Comparison of ENCODE assay signal across 1 cellular context in genomic region chr10:72260588-72261322, GRCh38.
A peak's percentile ranks its signal among the peaks of the same experiment; 100 is the strongest.
TF ChIP-seq lines count a peak whose summit lies in the region.

No MANE protein-coding gene starts in this region.

TF ChIP-seq in K562, 482 proteins besides CTCF, POLR2A, EP300 and RAD21 (continued from another document and continues in another):
- no peak for TF ChIP-seq CREB5 (CRISPR knock-in tag; IDR thresholded peaks at IDR 0.05)
- peak in 1 of 2 experiments; percentile 27 for TF ChIP-seq AFF1 (IDR thresholded peaks at IDR 0.05; ENCODE audit: low read depth in 1 of 2, partially characterized antibody in 2 of 2)
- peak; percentile 14; the same call in 1 of the 2 replicates for TF ChIP-seq ZNF766 (CRISPR knock-in tag; conservative IDR thresholded peaks at IDR 0.05)
- TF ChIP-seq CBX5 (IDR thresholded peaks at IDR 0.05; ENCODE audit: borderline replicate concordance, low read depth) = 0 out of 2 replicates have a peak, but pooled peaks have one; percentile 52
- TF ChIP-seq HCFC1 (IDR thresholded peaks at IDR 0.05; ENCODE audit: low read depth, low read length) = peak; percentile 36; the same call in 1 of the 2 replicates
- TF ChIP-seq NR2C1 (IDR thresholded peaks at IDR 0.05) = peak; percentile 94
- TF ChIP-seq NR2C1 (tag; IDR thresholded peaks at IDR 0.05) = 0 out of 2 replicates have a peak, but pooled peaks have one; percentile 39
- no peak for TF ChIP-seq SPI1 (IDR thresholded peaks at IDR 0.05; ENCODE audit: borderline replicate concordance, low read depth, low read length)
- 0 out of 2 replicates have a peak, but pooled peaks have one; percentile 46 for TF ChIP-seq ZNF79 (CRISPR knock-in tag; IDR thresholded peaks at IDR 0.05; ENCODE audit: low read depth)
- TF ChIP-seq CHD2 (IDR thresholded peaks at IDR 0.05; ENCODE audit: low read depth, low read length) = peak; percentile 53
- TF ChIP-seq MAX (CRISPR knock-in tag; IDR thresholded peaks at IDR 0.05) = peak; percentile 44; the same call in 1 of the 2 replicates
- TF ChIP-seq RERE (CRISPR knock-in tag; IDR thresholded peaks at IDR 0.05; ENCODE audit: borderline replicate concordance) = no peak
- peak; percentile 69; the same call in 1 of the 2 replicates for TF ChIP-seq MECOM (CRISPR knock-in tag; IDR thresholded peaks at IDR 0.05)
- no peak for TF ChIP-seq ZNF609 (CRISPR knock-in tag; IDR thresholded peaks at IDR 0.05; ENCODE audit: borderline replicate concordance)
- no peak for TF ChIP-seq ZNF232 (CRISPR knock-in tag; IDR thresholded peaks at IDR 0.05)
- no peak for TF ChIP-seq GTF3C2 (IDR thresholded peaks at IDR 0.05; ENCODE audit: borderline replicate concordance, extremely low read depth, insufficient read length)
- 0 out of 2 replicates have a peak, but pooled peaks have one; percentile 23 for TF ChIP-seq E2F3 (CRISPR knock-in tag; IDR thresholded peaks at IDR 0.05)
- TF ChIP-seq KAT8 (IDR thresholded peaks at IDR 0.05; ENCODE audit: low read depth) = no peak
- peak; percentile 61; the same call in 1 of the 2 replicates for TF ChIP-seq KLF6 (CRISPR knock-in tag; IDR thresholded peaks at IDR 0.05; ENCODE audit: borderline replicate concordance)
- peak; percentile 100 for TF ChIP-seq C11orf30 (IDR thresholded peaks at IDR 0.05; ENCODE audit: low read depth)
- no peak for TF ChIP-seq SRSF1 (IDR thresholded peaks at IDR 0.05; ENCODE audit: low read depth, low read length)
- TF ChIP-seq E2F8 (IDR thresholded peaks at IDR 0.05; ENCODE audit: low read depth, partially characterized antibody) = peak; percentile 48
- TF ChIP-seq MBD2 (IDR thresholded peaks at IDR 0.05; ENCODE audit: borderline replicate concordance, low read depth) = peak; percentile 66; the same call in 1 of the 2 replicates
- peak; percentile 89 for TF ChIP-seq TCF15 (CRISPR knock-in tag; IDR thresholded peaks at IDR 0.05)
- no peak for TF ChIP-seq ZBTB33 (CRISPR knock-in tag; IDR thresholded peaks at IDR 0.05)
